7 cellular contexts compared by ENCODE assay signal in genomic region chr1:26280333-26281042, GRCh38. TPM values are rescaled to one million over a fixed set of nuclear protein-coding genes. Genes with fewer than 3 reads are reported as not detected.
A peak's percentile ranks its signal among the peaks of the same experiment; 100 is the strongest.
DNase-seq lines count a peak whose midpoint lies in the region; ATAC-seq and TF ChIP-seq lines count a peak whose summit lies in the region.

No MANE protein-coding gene starts in this region.

- ATAC-seq in GM19035 (IDR thresholded peaks at IDR 0.05; ENCODE audit: unreplicated experiment) (peak; percentile 23), body of pancreas (no peak), left lobe of liver (peak; percentile 0)

- TF ChIP-seq POLR2A in body of pancreas (IDR thresholded peaks at IDR 0.05) = no peak
- no peak for TF ChIP-seq POLR2A in thyroid gland (IDR thresholded peaks at IDR 0.05)

- H3K4me3 ChIP-seq in body of pancreas = peak overlapping the region; percentile 20 to 99
- peak overlapping the region; percentile 77 to 78 (median 78) for H3K4me3 ChIP-seq in thyroid gland (replicated peaks in 1 of 3)

- DNase-seq in NCI-H82 (lab: John Stamatoyannopoulos, UW) (peak; percentile 77), body of pancreas (peak in 2 of 4 donors; percentile 40 to 48), left lobe of liver (ENCODE audit: low spot score) (no peak), thyroid gland (peak; percentile 22 to 40), COLO668 (lab: John Stamatoyannopoulos, UW; ENCODE audit: unreplicated experiment) (no peak), NCI-H748 treated with DMSO at 0.1 percent for 48 hours (lab: John Stamatoyannopoulos, UW) (no peak)

- H3K27ac ChIP-seq in body of pancreas (peak overlapping the region; percentile 95 to 97 (median 95)), thyroid gland (peak overlapping the region; percentile 85 to 96 (median 89))

- H3K36me3 ChIP-seq in body of pancreas (replicated peaks in 1 of 2; ENCODE audit: insufficient read depth in 1 of 2, low read depth in 2 of 2) (no peaks in the 10 kb centered on the region), thyroid gland (peaks cover 6 to 7% of the 10 kb centered on the region in 2 donors)

- H3K27me3 ChIP-seq in body of pancreas = no peaks in the 10 kb centered on the region
- no peaks in the 10 kb centered on the region for H3K27me3 ChIP-seq in thyroid gland

- 28 to 52% methylated on average over 9 to 20 of the region's 20 CpGs for WGBS in body of pancreas, 2 donors
- WGBS in thyroid gland, 2 donors = 21 to 30% methylated on average over 15 to 18 of the region's 20 CpGs

- TF ChIP-seq CTCF in body of pancreas (IDR thresholded peaks at IDR 0.05) (no peak), thyroid gland (IDR thresholded peaks at IDR 0.05) (no peak)

- H3K9me3 ChIP-seq in body of pancreas (no peaks in the 10 kb centered on the region), thyroid gland (no peaks in the 10 kb centered on the region)

- H3K4me1 ChIP-seq in body of pancreas (peaks cover 73% of the 10 kb centered on the region), thyroid gland (peaks cover 23 to 67% of the 10 kb centered on the region in 2 donors)

- intact Hi-C loops in body of pancreas (cut with DNase I) = no loop called here
- intact Hi-C loops in thyroid gland (cut with DNase I) = no loop called here

RNA-seq across cellular contexts. Expression of gene SH3BGRL3, which starts 0.6 kb away (rescaled TPM):
- total RNA-seq in body of pancreas (10 to 100 TPM; 38.2 to 43.1 TPM), left lobe of liver (31.5 TPM), thyroid gland (10 to 100 TPM; 18.8 to 58.2 (median 37.4) TPM)

RNA-seq across cellular contexts. Expression of gene UBXN11, which starts 25.9 kb away (rescaled TPM):
- total RNA-seq in body of pancreas (10 to 100 TPM; 12.2 to 14.8 TPM), left lobe of liver (7.8 TPM), thyroid gland (10 to 100 TPM; 23.9 to 35.4 (median 30.2) TPM)

RNA-seq across cellular contexts. Expression of gene CD52, which starts 37.3 kb away (rescaled TPM):
- not detected for total RNA-seq in body of pancreas
- 3.0 TPM for total RNA-seq in left lobe of liver
- total RNA-seq in thyroid gland = 10 to 100 TPM in 1 of 4 donors, 1 to 10 TPM in 1, not detected in 2; 3.0 to 12.3 TPM

RNA-seq across cellular contexts. Expression of gene CEP85, which starts 46.5 kb away (rescaled TPM):
- 1 to 10 TPM; 6.2 to 6.9 TPM for total RNA-seq in body of pancreas
- total RNA-seq in left lobe of liver = 5.5 TPM
- 10 to 100 TPM; 16.0 to 27.0 (median 17.0) TPM for total RNA-seq in thyroid gland

Comparison
In these comparisons a context has a peak if more than half of its experiments do, and no peak if none do; other contexts are left out.
1. DNase-seq: peak in NCI-H82 (single experiment) and thyroid gland (2 of 2); none in left lobe of liver (single experiment), COLO668 (single experiment) and NCI-H748 treated with DMSO at 0.1 percent for 48 hours (single experiment).